ENCODE assay signal across 1 cellular context in the genomic region with DNA sequence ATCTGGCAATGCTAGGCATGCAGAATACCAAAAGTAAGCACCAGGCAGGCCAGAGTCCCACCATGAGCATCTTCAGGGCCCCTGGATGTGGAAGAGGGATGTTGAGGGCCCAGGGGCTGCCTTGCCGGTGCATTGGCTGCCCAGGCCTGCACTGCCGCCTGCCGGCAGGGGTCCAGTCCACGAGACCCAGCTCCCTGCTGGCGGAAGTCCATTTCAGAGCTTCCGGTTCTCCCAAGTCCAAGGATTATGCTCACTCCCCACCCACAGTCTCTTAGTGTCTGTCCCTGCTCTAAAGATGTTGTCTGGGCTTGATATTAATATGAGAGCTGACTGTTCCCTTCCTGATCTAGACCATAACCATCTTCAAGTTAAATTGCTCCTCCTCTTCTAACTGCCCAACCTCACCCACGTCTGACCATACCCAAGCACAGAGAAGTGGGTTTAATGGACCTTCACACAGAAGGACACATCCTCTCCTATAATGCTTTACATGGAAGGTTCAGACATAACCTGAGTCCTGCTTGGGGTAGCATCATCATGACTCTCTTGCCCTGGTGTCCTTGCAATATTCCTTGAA.
A peak's percentile ranks its signal among the peaks of the same experiment; 100 is the strongest.
TF ChIP-seq lines count a peak whose summit lies in the region.

No MANE protein-coding gene starts in this region.

TF ChIP-seq in K562, 482 proteins besides CTCF, POLR2A, EP300 and RAD21 (continued from another document and continues in another):
- TF ChIP-seq PHTF2 (CRISPR knock-in tag; IDR thresholded peaks at IDR 0.05) (no peak), ZNF175 (CRISPR knock-in tag; IDR thresholded peaks at IDR 0.05; ENCODE audit: low read depth) (no peak), SRF (CRISPR knock-in tag; IDR thresholded peaks at IDR 0.05) (peak; percentile 49 to 91; a peak in 2 of 4 replicates), MYBL2 (IDR thresholded peaks at IDR 0.05; ENCODE audit: low read depth) (no peak), MYBL2 (CRISPR knock-in tag; IDR thresholded peaks at IDR 0.05; ENCODE audit: borderline replicate concordance) (no peak), SMC3 (conservative IDR thresholded peaks at IDR 0.05; ENCODE audit: insufficient read depth, low read depth, low read length) (peak; percentile 84), HNRNPLL (IDR thresholded peaks at IDR 0.05; ENCODE audit: low read depth, low read length, poor library complexity, severe bottlenecking) (no peak), MCM7 (IDR thresholded peaks at IDR 0.05) (no peak), CHD2 (IDR thresholded peaks at IDR 0.05; ENCODE audit: low read depth, low read length) (no peak), NR2C1 (IDR thresholded peaks at IDR 0.05) (no peak), NR2C1 (tag; IDR thresholded peaks at IDR 0.05) (no peak), CREM (IDR thresholded peaks at IDR 0.05; ENCODE audit: low read depth) (0 out of 2 replicates have a peak, but pooled peaks have one; percentile 7), SMAD3 (CRISPR knock-in tag; conservative IDR thresholded peaks at IDR 0.05) (no peak), CSDE1 (IDR thresholded peaks at IDR 0.05) (no peak), CBX5 (IDR thresholded peaks at IDR 0.05; ENCODE audit: borderline replicate concordance, low read depth) (no peak), BMI1 (IDR thresholded peaks at IDR 0.05; ENCODE audit: low read length) (no peak), EP400 (IDR thresholded peaks at IDR 0.05) (no peak), SMARCB1 (IDR thresholded peaks at IDR 0.05; ENCODE audit: insufficient read length, low read depth) (no peak), GABPA (tag; conservative IDR thresholded peaks at IDR 0.05; ENCODE audit: low read depth) (peak; percentile 66), XRCC5 (IDR thresholded peaks at IDR 0.05; ENCODE audit: low read depth, low read length) (no peak), ZFP36 (IDR thresholded peaks at IDR 0.05; ENCODE audit: low read depth, low read length, partially characterized antibody) (no peak)
- TF ChIP-seq, protein P1, sequence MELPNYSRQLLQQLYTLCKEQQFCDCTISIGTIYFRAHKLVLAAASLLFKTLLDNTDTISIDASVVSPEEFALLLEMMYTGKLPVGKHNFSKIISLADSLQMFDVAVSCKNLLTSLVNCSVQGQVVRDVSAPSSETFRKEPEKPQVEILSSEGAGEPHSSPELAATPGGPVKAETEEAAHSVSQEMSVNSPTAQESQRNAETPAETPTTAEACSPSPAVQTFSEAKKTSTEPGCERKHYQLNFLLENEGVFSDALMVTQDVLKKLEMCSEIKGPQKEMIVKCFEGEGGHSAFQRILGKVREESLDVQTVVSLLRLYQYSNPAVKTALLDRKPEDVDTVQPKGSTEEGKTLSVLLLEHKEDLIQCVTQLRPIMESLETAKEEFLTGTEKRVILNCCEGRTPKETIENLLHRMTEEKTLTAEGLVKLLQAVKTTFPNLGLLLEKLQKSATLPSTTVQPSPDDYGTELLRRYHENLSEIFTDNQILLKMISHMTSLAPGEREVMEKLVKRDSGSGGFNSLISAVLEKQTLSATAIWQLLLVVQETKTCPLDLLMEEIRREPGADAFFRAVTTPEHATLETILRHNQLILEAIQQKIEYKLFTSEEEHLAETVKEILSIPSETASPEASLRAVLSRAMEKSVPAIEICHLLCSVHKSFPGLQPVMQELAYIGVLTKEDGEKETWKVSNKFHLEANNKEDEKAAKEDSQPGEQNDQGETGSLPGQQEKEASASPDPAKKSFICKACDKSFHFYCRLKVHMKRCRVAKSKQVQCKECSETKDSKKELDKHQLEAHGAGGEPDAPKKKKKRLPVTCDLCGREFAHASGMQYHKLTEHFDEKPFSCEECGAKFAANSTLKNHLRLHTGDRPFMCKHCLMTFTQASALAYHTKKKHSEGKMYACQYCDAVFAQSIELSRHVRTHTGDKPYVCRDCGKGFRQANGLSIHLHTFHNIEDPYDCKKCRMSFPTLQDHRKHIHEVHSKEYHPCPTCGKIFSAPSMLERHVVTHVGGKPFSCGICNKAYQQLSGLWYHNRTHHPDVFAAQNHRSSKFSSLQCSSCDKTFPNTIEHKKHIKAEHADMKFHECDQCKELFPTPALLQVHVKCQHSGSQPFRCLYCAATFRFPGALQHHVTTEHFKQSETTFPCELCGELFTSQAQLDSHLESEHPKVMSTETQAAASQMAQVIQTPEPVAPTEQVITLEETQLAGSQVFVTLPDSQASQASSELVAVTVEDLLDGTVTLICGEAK (IDR thresholded peaks at IDR 0.05), result peak; percentile 60; the same call in 1 of the 2 replicates
- TF ChIP-seq, protein P1 (CRISPR knock-in tag; IDR thresholded peaks at IDR 0.05), result no peak
- TF ChIP-seq, protein P2, sequence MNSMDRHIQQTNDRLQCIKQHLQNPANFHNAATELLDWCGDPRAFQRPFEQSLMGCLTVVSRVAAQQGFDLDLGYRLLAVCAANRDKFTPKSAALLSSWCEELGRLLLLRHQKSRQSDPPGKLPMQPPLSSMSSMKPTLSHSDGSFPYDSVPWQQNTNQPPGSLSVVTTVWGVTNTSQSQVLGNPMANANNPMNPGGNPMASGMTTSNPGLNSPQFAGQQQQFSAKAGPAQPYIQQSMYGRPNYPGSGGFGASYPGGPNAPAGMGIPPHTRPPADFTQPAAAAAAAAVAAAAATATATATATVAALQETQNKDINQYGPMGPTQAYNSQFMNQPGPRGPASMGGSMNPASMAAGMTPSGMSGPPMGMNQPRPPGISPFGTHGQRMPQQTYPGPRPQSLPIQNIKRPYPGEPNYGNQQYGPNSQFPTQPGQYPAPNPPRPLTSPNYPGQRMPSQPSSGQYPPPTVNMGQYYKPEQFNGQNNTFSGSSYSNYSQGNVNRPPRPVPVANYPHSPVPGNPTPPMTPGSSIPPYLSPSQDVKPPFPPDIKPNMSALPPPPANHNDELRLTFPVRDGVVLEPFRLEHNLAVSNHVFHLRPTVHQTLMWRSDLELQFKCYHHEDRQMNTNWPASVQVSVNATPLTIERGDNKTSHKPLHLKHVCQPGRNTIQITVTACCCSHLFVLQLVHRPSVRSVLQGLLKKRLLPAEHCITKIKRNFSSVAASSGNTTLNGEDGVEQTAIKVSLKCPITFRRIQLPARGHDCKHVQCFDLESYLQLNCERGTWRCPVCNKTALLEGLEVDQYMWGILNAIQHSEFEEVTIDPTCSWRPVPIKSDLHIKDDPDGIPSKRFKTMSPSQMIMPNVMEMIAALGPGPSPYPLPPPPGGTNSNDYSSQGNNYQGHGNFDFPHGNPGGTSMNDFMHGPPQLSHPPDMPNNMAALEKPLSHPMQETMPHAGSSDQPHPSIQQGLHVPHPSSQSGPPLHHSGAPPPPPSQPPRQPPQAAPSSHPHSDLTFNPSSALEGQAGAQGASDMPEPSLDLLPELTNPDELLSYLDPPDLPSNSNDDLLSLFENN (IDR thresholded peaks at IDR 0.05; ENCODE audit: low read depth in 2 of 2, low read length in 2 of 2), result no peak
- TF ChIP-seq, protein P3, sequence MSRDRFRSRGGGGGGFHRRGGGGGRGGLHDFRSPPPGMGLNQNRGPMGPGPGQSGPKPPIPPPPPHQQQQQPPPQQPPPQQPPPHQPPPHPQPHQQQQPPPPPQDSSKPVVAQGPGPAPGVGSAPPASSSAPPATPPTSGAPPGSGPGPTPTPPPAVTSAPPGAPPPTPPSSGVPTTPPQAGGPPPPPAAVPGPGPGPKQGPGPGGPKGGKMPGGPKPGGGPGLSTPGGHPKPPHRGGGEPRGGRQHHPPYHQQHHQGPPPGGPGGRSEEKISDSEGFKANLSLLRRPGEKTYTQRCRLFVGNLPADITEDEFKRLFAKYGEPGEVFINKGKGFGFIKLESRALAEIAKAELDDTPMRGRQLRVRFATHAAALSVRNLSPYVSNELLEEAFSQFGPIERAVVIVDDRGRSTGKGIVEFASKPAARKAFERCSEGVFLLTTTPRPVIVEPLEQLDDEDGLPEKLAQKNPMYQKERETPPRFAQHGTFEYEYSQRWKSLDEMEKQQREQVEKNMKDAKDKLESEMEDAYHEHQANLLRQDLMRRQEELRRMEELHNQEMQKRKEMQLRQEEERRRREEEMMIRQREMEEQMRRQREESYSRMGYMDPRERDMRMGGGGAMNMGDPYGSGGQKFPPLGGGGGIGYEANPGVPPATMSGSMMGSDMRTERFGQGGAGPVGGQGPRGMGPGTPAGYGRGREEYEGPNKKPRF (IDR thresholded peaks at IDR 0.05; ENCODE audit: low read depth, low read length), result no peak
- TF ChIP-seq, protein P4, sequence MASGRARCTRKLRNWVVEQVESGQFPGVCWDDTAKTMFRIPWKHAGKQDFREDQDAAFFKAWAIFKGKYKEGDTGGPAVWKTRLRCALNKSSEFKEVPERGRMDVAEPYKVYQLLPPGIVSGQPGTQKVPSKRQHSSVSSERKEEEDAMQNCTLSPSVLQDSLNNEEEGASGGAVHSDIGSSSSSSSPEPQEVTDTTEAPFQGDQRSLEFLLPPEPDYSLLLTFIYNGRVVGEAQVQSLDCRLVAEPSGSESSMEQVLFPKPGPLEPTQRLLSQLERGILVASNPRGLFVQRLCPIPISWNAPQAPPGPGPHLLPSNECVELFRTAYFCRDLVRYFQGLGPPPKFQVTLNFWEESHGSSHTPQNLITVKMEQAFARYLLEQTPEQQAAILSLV (tag; IDR thresholded peaks at IDR 0.05), result no peak
- TF ChIP-seq, protein P5, sequence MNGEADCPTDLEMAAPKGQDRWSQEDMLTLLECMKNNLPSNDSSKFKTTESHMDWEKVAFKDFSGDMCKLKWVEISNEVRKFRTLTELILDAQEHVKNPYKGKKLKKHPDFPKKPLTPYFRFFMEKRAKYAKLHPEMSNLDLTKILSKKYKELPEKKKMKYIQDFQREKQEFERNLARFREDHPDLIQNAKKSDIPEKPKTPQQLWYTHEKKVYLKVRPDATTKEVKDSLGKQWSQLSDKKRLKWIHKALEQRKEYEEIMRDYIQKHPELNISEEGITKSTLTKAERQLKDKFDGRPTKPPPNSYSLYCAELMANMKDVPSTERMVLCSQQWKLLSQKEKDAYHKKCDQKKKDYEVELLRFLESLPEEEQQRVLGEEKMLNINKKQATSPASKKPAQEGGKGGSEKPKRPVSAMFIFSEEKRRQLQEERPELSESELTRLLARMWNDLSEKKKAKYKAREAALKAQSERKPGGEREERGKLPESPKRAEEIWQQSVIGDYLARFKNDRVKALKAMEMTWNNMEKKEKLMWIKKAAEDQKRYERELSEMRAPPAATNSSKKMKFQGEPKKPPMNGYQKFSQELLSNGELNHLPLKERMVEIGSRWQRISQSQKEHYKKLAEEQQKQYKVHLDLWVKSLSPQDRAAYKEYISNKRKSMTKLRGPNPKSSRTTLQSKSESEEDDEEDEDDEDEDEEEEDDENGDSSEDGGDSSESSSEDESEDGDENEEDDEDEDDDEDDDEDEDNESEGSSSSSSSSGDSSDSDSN (IDR thresholded peaks at IDR 0.05; ENCODE audit: borderline replicate concordance in 1 of 2, low read depth in 2 of 2, low read length in 2 of 2), result no peak
- TF ChIP-seq, protein P6, sequence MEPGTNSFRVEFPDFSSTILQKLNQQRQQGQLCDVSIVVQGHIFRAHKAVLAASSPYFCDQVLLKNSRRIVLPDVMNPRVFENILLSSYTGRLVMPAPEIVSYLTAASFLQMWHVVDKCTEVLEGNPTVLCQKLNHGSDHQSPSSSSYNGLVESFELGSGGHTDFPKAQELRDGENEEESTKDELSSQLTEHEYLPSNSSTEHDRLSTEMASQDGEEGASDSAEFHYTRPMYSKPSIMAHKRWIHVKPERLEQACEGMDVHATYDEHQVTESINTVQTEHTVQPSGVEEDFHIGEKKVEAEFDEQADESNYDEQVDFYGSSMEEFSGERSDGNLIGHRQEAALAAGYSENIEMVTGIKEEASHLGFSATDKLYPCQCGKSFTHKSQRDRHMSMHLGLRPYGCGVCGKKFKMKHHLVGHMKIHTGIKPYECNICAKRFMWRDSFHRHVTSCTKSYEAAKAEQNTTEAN (CRISPR knock-in tag; IDR thresholded peaks at IDR 0.05), result no peak
- TF ChIP-seq, protein P7, sequence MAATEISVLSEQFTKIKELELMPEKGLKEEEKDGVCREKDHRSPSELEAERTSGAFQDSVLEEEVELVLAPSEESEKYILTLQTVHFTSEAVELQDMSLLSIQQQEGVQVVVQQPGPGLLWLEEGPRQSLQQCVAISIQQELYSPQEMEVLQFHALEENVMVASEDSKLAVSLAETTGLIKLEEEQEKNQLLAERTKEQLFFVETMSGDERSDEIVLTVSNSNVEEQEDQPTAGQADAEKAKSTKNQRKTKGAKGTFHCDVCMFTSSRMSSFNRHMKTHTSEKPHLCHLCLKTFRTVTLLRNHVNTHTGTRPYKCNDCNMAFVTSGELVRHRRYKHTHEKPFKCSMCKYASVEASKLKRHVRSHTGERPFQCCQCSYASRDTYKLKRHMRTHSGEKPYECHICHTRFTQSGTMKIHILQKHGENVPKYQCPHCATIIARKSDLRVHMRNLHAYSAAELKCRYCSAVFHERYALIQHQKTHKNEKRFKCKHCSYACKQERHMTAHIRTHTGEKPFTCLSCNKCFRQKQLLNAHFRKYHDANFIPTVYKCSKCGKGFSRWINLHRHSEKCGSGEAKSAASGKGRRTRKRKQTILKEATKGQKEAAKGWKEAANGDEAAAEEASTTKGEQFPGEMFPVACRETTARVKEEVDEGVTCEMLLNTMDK (IDR thresholded peaks at IDR 0.05; ENCODE audit: borderline replicate concordance, insufficient read depth, low read depth, low read length, poor library complexity, severe bottlenecking), result peak; percentile 11
- TF ChIP-seq, protein P8, sequence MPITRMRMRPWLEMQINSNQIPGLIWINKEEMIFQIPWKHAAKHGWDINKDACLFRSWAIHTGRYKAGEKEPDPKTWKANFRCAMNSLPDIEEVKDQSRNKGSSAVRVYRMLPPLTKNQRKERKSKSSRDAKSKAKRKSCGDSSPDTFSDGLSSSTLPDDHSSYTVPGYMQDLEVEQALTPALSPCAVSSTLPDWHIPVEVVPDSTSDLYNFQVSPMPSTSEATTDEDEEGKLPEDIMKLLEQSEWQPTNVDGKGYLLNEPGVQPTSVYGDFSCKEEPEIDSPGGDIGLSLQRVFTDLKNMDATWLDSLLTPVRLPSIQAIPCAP (CRISPR knock-in tag; IDR thresholded peaks at IDR 0.05; ENCODE audit: borderline replicate concordance), result no peak
